Comparison of ENCODE assay signal across 26 cellular contexts in genomic region chrX:106585478-106585877, GRCh38.
"Had no signal": no experiment of that assay in that cellular context is flagged by ENCODE, and none has a peak within 500 bp of the region (broad histone marks: within the 10 kb centered on the region; RNA-seq: fewer than 3 reads in every experiment).

No MANE protein-coding gene starts in this region.

- ATAC-seq: naive thymus-derived CD8-positive, alpha-beta T cell; psoas muscle; right cardiac atrium; stimulated activated effector memory CD8-positive, alpha-beta T cell treated with anti-CD3 and anti-CD28 coated beads, Interleukin-12 subunit alpha, Interleukin-12 subunit beta, amount 100 ng/mL, for 72 hours had no signal

- H3K9me3 ChIP-seq: ovary, psoas muscle, thoracic aorta, tibial nerve, upper lobe of left lung, uterus had no signal

- H3K27ac Mint-ChIP-seq: dendritic cell treated with granulocyte-macrophage colony-stimulating factor and Interleukin-4, amounts not matched to agents 40 ng/mL and 50 ng/mL, for 4 days; endodermal cell; immature natural killer cell; naive thymus-derived CD8-positive, alpha-beta T cell; stimulated activated effector memory CD8-positive, alpha-beta T cell treated with anti-CD3 and anti-CD28 coated beads, Interleukin-12 subunit alpha, Interleukin-12 subunit beta, amount 100 ng/mL, for 72 hours had no signal

- H3K4me1 ChIP-seq: psoas muscle, tibial nerve, upper lobe of left lung, uterus had no signal

- H3K9me3 Mint-ChIP-seq: dendritic cell treated with granulocyte-macrophage colony-stimulating factor and Interleukin-4, amounts not matched to agents 40 ng/mL and 50 ng/mL, for 4 days; immature natural killer cell; stimulated activated effector memory CD8-positive, alpha-beta T cell treated with anti-CD3 and anti-CD28 coated beads, Interleukin-12 subunit alpha, Interleukin-12 subunit beta, amount 100 ng/mL, for 72 hours had no signal

- H3K4me3 ChIP-seq: ovary, psoas muscle, skin epidermis, thoracic aorta, tibial nerve, upper lobe of left lung, uterus had no signal

- H3K27me3 Mint-ChIP-seq: dendritic cell treated with granulocyte-macrophage colony-stimulating factor and Interleukin-4, amounts not matched to agents 40 ng/mL and 50 ng/mL, for 4 days; naive thymus-derived CD8-positive, alpha-beta T cell had no signal

- H3K27me3 ChIP-seq: ovary, tibial nerve, upper lobe of left lung, uterus had no signal

- H3K4me1 Mint-ChIP-seq: endodermal cell; immature natural killer cell; naive thymus-derived CD8-positive, alpha-beta T cell had no signal

- H3K27ac ChIP-seq: ovary, psoas muscle, skin epidermis, thoracic aorta, tibial nerve, upper lobe of left lung, uterus had no signal

- H3K4me3 Mint-ChIP-seq: dendritic cell treated with granulocyte-macrophage colony-stimulating factor and Interleukin-4, amounts not matched to agents 40 ng/mL and 50 ng/mL, for 4 days; endodermal cell; immature natural killer cell; naive thymus-derived CD8-positive, alpha-beta T cell; stimulated activated effector memory CD8-positive, alpha-beta T cell treated with anti-CD3 and anti-CD28 coated beads, Interleukin-12 subunit alpha, Interleukin-12 subunit beta, amount 100 ng/mL, for 72 hours had no signal

- DNase-seq: central memory CD4-positive, alpha-beta T cell; effector CD8-positive, alpha-beta T cell; endodermal cell; hypothalamus; immature natural killer cell; islet precursor cell; kidney glomerular epithelial cell; mammary epithelial cell; mesendoderm; midbrain; naive thymus-derived CD8-positive, alpha-beta T cell; occipital lobe; ovary; posterior cingulate gyrus; psoas muscle; right cardiac atrium; stimulated activated CD4-positive, alpha-beta T cell treated with anti-CD3 and anti-CD28 coated beads, Interleukin-1b, Interleukin-23, amount 100 ng/mL, for 48 hours; stimulated activated CD4-positive, alpha-beta T cell treated with anti-CD3 and anti-CD28 coated beads, Interleukin-4, amount 100 ng/mL, for 1 hour; stimulated activated naive CD4-positive, alpha-beta T cell treated with Interleukin-2 at 50 U/mL for 16 hours; uterus had no signal

- H3K36me3 Mint-ChIP-seq: immature natural killer cell; naive thymus-derived CD8-positive, alpha-beta T cell; stimulated activated effector memory CD8-positive, alpha-beta T cell treated with anti-CD3 and anti-CD28 coated beads, Interleukin-12 subunit alpha, Interleukin-12 subunit beta, amount 100 ng/mL, for 72 hours had no signal

- H3K36me3 ChIP-seq: ovary, thoracic aorta, tibial nerve, upper lobe of left lung, uterus had no signal
